In genomic region chrX:29231800-29232199, GRCh38 we compare ENCODE assay signal across 1 cellular context.
TF ChIP-seq lines count a peak whose summit lies in the region.

No MANE protein-coding gene starts in this region.

TF ChIP-seq in GM23338, 12 proteins besides CTCF, POLR2A, EP300 and RAD21 (continued from another document):
- TF ChIP-seq ZNF462 (CRISPR knock-in tag; IDR thresholded peaks at IDR 0.05) = no peak
- TF ChIP-seq ETS1 (IDR thresholded peaks at IDR 0.05) = no peak
- TF ChIP-seq STAT1 (IDR thresholded peaks at IDR 0.05; ENCODE audit: unreplicated experiment) = no peak
- TF ChIP-seq ZNF114 (CRISPR knock-in tag; IDR thresholded peaks at IDR 0.05) = no peak
